In the genomic region with DNA sequence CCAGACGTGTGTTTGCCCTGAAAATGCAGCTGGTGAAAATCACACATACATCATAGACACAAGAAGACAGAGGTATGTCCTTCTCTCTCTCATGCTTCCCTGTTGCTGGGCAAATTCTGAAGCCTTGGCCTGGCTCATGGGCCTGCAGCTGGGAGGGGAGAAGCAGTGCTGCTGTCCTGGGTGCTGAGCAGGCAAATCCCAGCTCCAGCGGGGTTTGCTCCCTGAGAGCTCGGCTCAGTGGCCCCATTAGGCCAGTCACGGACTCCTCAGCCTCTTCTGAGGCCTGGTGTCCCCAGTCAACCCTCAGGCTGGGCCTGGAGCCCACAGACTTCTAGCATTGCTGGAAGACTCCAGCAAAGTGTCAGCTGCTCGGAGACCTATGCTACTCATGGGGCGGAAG, we compare ENCODE assay signal across 14 cellular contexts. TPM values are rescaled to one million over a fixed set of nuclear protein-coding genes. Genes with fewer than 3 reads are reported as not detected.
DNase-seq lines count a peak whose midpoint lies in the region; ATAC-seq and TF ChIP-seq lines count a peak whose summit lies in the region.
"Had no signal": no experiment of that assay in that cellular context is flagged by ENCODE, and none has a peak within 500 bp of the region (broad histone marks: within the 10 kb centered on the region; RNA-seq: fewer than 3 reads in every experiment).

No MANE protein-coding gene starts in this region.

- no peak overlapping the region for H3K4me3 ChIP-seq in left lung
- H3K4me3 ChIP-seq in coronary artery: no peak overlapping the region
- H3K4me3 ChIP-seq: stomach had no signal

- no peaks in the 10 kb centered on the region for H3K36me3 ChIP-seq in left lung
- H3K36me3 ChIP-seq: stomach had no signal

- intact Hi-C loops in left lung (cut with DNase I): no loop called here

- no peak overlapping the region for H3K27ac ChIP-seq in left lung
- H3K27ac ChIP-seq in coronary artery: no peak overlapping the region
- H3K27ac ChIP-seq: stomach had no signal

- ATAC-seq in left lung (peak; percentile 24), GM21576 (IDR thresholded peaks at IDR 0.05; ENCODE audit: unreplicated experiment) (no peak)

- H3K9me3 ChIP-seq in left lung: no peaks in the 10 kb centered on the region
- H3K9me3 ChIP-seq: stomach had no signal

- peaks cover 0 to 29% of the 10 kb centered on the region in 2 donors for H3K27me3 ChIP-seq in left lung

- DNase-seq in EH (ENCODE audit: low read depth) (peak; percentile 50), MV-4-11 (lab: John Stamatoyannopoulos, UW) (peak; percentile 37), dermis blood vessel endothelial cell (peak; percentile 33), left lung (no peak), coronary artery (ENCODE audit: low spot score) (no peak), activated T-cell treated with anti-CD3 and anti-CD28 coated beads for 4 hours (no peak)
- DNase-seq in stimulated activated CD4-positive, alpha-beta T cell treated with anti-CD3 and anti-CD28 coated beads, Interleukin-12 subunit alpha, Interleukin-12 subunit beta, amount 100 ng/mL, for 4 hours: no peak
- DNase-seq: activated CD4-positive, alpha-beta memory T cell treated with anti-CD3 and anti-CD28 coated beads for 36 hours; activated naive CD4-positive, alpha-beta T cell treated with anti-CD3 and anti-CD28 coated beads, Interleukin-2, amount 10 ng/mL, durations not matched to agents 7 days and 5 days; CD4-positive, CD25-positive, alpha-beta regulatory T cell; cortex of kidney; NCI-H146; stomach had no signal

- TF ChIP-seq CTCF in left lung (IDR thresholded peaks at IDR 0.05) (no peak), coronary artery (IDR thresholded peaks at IDR 0.05) (no peak)

- H3K4me1 ChIP-seq in left lung: peaks cover 0 to 5% of the 10 kb centered on the region in 2 donors

RNA-seq across cellular contexts. Expression of a gene that starts 11.7 kb away (rescaled TPM):
- total RNA-seq in dermis blood vessel endothelial cell (0.05 TPM in 1 of 2 replicates, not detected in the other), left lung (under 1 TPM; 0.26 to 0.38 TPM)
- total RNA-seq: CD4-positive, CD25-positive, alpha-beta regulatory T cell had no signal

Comparison
In these comparisons a context has a peak if more than half of its experiments do, and no peak if none do; other contexts are left out.
1. DNase-seq: peak in EH (single experiment), MV-4-11 (single experiment) and dermis blood vessel endothelial cell (single experiment); none in left lung (0 of 2), stimulated activated CD4-positive, alpha-beta T cell treated with anti-CD3 and anti-CD28 coated beads, Interleukin-12 subunit alpha, Interleukin-12 subunit beta, amount 100 ng/mL, for 4 hours (single experiment), coronary artery (single experiment) and activated T-cell treated with anti-CD3 and anti-CD28 coated beads for 4 hours (single experiment).